Comparison of ENCODE assay signal across 2 cellular contexts in the genomic region with DNA sequence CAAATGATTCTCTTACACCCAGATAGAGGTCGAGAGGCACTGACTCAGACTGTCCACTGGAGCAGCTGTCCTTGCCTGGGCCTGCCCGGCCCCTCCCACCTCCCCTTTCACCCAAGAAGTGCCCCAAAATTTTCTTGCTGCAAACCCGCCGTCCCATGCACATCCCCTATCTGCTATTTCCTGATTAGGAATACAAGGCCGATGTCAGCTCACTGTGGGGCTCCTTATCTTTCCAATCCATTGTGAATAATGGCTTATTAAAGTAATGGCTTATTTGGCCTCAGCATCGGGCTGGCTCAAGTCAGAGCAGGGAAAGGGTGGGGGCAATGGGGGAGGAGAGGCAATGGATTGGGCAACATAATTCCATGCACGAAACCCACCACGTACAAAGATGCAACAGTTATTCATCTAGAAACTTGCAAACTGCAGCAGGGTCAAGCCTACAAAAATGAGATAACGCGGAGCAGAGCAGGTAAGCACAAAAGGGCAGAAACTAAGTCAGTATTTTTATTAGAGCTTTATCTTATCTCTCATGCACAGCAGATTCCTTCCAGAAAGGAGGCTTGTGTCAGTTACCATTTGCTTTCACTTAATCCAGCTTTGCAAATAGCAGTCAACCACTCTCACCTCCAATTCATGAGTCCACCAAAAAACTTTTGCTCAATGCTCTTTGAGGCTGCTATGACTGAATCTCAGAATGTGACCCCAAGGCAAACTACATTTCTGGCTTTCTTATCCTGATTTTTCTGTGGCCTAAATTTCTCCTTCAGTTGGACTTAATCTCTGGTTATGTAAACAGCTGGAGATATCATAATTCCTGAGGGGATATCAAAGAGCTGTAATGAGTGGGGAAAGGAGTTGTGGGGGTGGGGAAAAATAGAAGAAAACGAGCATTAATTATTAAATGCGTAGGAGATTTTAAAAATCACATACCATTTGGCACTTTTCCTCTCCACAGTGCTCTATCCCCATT.
TF ChIP-seq lines count a peak whose summit lies in the region.

No MANE protein-coding gene starts in this region.

TF ChIP-seq in HEK293, 187 proteins besides CTCF, POLR2A, EP300 and RAD21 (continued from another document):
- TF ChIP-seq BCL6B (tag by site-specific recombination; IDR thresholded peaks at IDR 0.05) (no peak), ZNF548 (tag by site-specific recombination; IDR thresholded peaks at IDR 0.05) (no peak), PRDM10 (tag by site-specific recombination; IDR thresholded peaks at IDR 0.05) (peak; percentile 65), YY1 (tag by site-specific recombination; IDR thresholded peaks at IDR 0.05) (no peak), ZNF549 (tag by site-specific recombination; IDR thresholded peaks at IDR 0.05) (0 out of 2 replicates have a peak, but pooled peaks have one; percentile 31)

TF ChIP-seq in HepG2, 621 proteins besides CTCF, POLR2A, EP300 and RAD21 (continued from another document):
- TF ChIP-seq, protein P1, sequence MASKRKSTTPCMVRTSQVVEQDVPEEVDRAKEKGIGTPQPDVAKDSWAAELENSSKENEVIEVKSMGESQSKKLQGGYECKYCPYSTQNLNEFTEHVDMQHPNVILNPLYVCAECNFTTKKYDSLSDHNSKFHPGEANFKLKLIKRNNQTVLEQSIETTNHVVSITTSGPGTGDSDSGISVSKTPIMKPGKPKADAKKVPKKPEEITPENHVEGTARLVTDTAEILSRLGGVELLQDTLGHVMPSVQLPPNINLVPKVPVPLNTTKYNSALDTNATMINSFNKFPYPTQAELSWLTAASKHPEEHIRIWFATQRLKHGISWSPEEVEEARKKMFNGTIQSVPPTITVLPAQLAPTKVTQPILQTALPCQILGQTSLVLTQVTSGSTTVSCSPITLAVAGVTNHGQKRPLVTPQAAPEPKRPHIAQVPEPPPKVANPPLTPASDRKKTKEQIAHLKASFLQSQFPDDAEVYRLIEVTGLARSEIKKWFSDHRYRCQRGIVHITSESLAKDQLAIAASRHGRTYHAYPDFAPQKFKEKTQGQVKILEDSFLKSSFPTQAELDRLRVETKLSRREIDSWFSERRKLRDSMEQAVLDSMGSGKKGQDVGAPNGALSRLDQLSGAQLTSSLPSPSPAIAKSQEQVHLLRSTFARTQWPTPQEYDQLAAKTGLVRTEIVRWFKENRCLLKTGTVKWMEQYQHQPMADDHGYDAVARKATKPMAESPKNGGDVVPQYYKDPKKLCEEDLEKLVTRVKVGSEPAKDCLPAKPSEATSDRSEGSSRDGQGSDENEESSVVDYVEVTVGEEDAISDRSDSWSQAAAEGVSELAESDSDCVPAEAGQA (IDR thresholded peaks at IDR 0.05; ENCODE audit: low read depth) = no peak
- TF ChIP-seq, protein P1 (CRISPR knock-in tag; IDR thresholded peaks at IDR 0.05; ENCODE audit: borderline replicate concordance) = no peak
- no peak for TF ChIP-seq ATRX (CRISPR knock-in tag; IDR thresholded peaks at IDR 0.05; ENCODE audit: borderline replicate concordance)
- TF ChIP-seq ZNF543 (CRISPR knock-in tag; IDR thresholded peaks at IDR 0.05) = no peak
- no peak for TF ChIP-seq TEAD2 (CRISPR knock-in tag; IDR thresholded peaks at IDR 0.05)
- TF ChIP-seq CSRNP2 (CRISPR knock-in tag; conservative IDR thresholded peaks at IDR 0.05; ENCODE audit: low read depth) = no peak
- TF ChIP-seq, protein P2, sequence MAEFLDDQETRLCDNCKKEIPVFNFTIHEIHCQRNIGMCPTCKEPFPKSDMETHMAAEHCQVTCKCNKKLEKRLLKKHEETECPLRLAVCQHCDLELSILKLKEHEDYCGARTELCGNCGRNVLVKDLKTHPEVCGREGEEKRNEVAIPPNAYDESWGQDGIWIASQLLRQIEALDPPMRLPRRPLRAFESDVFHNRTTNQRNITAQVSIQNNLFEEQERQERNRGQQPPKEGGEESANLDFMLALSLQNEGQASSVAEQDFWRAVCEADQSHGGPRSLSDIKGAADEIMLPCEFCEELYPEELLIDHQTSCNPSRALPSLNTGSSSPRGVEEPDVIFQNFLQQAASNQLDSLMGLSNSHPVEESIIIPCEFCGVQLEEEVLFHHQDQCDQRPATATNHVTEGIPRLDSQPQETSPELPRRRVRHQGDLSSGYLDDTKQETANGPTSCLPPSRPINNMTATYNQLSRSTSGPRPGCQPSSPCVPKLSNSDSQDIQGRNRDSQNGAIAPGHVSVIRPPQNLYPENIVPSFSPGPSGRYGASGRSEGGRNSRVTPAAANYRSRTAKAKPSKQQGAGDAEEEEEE (CRISPR knock-in tag; IDR thresholded peaks at IDR 0.05; ENCODE audit: borderline replicate concordance) = no peak
- no peak for TF ChIP-seq ZNF562 (CRISPR knock-in tag; IDR thresholded peaks at IDR 0.05; ENCODE audit: borderline replicate concordance)
- TF ChIP-seq PCBP1 (IDR thresholded peaks at IDR 0.05; ENCODE audit: borderline replicate concordance, low read depth, low read length) = no peak
